In the genomic region with DNA sequence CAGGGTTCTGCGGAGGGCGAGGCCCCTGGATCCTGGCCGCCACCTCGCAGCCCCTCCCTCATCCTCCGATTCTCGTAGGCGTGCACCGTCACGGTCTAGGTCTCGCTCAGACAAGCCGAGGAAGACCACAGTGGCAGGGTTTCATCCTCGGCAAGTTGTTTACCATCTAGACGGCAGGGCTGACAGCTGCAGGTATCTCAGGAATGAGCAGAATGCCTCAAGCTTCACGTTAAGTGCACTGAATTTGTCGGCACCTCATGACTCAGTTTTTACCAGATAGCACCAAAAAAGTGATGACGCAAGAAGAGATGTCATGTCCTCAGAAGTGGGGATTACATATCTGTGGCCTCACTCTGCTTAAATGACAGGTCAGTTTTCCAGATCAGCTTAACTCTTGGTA, we compare ENCODE assay signal across 15 cellular contexts. TPM values are rescaled to one million over a fixed set of nuclear protein-coding genes. Genes with fewer than 3 reads are reported as not detected.
DNase-seq lines count a peak whose midpoint lies in the region; ATAC-seq, FAIRE-seq and TF ChIP-seq lines count a peak whose summit lies in the region.
"Had no signal": no experiment of that assay in that cellular context is flagged by ENCODE, and none has a peak within 500 bp of the region (broad histone marks: within the 10 kb centered on the region; RNA-seq: fewer than 3 reads in every experiment).

No MANE protein-coding gene starts in this region.

- TF ChIP-seq POLR2A in heart left ventricle (IDR thresholded peaks at IDR 0.05) (no peak), sigmoid colon (IDR thresholded peaks at IDR 0.05) (no peak)

- ATAC-seq in heart left ventricle: no peak
- ATAC-seq: effector memory CD8-positive, alpha-beta T cell had no signal

- no peak for FAIRE-seq in bronchial epithelial cell (lab: Jason Lieb, UNC)

- TF ChIP-seq CTCF in AG10803 (conservative IDR thresholded peaks at IDR 0.05; ENCODE audit: low read length) (no peak), bronchial epithelial cell (IDR thresholded peaks at IDR 0.05; ENCODE audit: insufficient read depth, low read length, severe bottlenecking) (no peak), heart left ventricle (IDR thresholded peaks at IDR 0.05) (no peak), sigmoid colon (IDR thresholded peaks at IDR 0.05) (no peak)

- no peak overlapping the region for H3K27ac ChIP-seq in heart left ventricle
- no peak overlapping the region for H3K27ac ChIP-seq in sigmoid colon
- H3K27ac ChIP-seq: suprapubic skin had no signal

- DNase-seq in AG10803 (ENCODE audit: low read depth) (peak; percentile 64), M059J (ENCODE audit: low read depth) (peak; percentile 76), bronchial epithelial cell (ENCODE audit: low read depth) (peak; percentile 35), iris pigment epithelial cell (ENCODE audit: low read depth) (peak; percentile 50), T-helper 9 cell (no peak), heart left ventricle (no peak), DMS53 (lab: John Stamatoyannopoulos, UW) (no peak), sigmoid colon (no peak)
- DNase-seq: activated CD4-positive, alpha-beta T cell treated with anti-CD3 and anti-CD28 coated beads for 4 hours; activated naive CD4-positive, alpha-beta T cell treated with anti-CD3 and anti-CD28 coated beads, Interleukin-2, amount 10 ng/mL, durations not matched to agents 7 days and 5 days; effector memory CD8-positive, alpha-beta T cell; NCI-H2029 treated with DMSO at 0.1 percent for 48 hours; SHP77 treated with DMSO at 0.1 percent for 48 hours had no signal

- no peaks in the 10 kb centered on the region for H3K4me1 ChIP-seq in heart left ventricle
- H3K4me1 ChIP-seq in sigmoid colon: peaks cover 0 to 6% (median 0%) of the 10 kb centered on the region in 4 donors
- H3K4me1 ChIP-seq: suprapubic skin had no signal

- WGBS in heart left ventricle, 4 donors: 61 to 69% (median 62%) methylated on average over 16 of the region's 16 CpGs
- WGBS in sigmoid colon, 2 donors: 33 to 58% methylated on average over 16 of the region's 16 CpGs

- H3K27me3 ChIP-seq in bronchial epithelial cell (ENCODE audit: control insufficient read depth, insufficient read depth, low read length) (no peaks in the 10 kb centered on the region), heart left ventricle (peaks cover 0 to 12% (median 0%) of the 10 kb centered on the region in 9 donors), sigmoid colon (no peaks in the 10 kb centered on the region)

- H3K9me3 ChIP-seq in heart left ventricle: peaks cover 0 to 3% (median 0%) of the 10 kb centered on the region in 12 donors
- H3K9me3 ChIP-seq in sigmoid colon: no peaks in the 10 kb centered on the region
- H3K9me3 ChIP-seq: suprapubic skin had no signal

- H3K36me3 ChIP-seq in bronchial epithelial cell (ENCODE audit: control insufficient read depth, insufficient read depth, low read length) (no peaks in the 10 kb centered on the region), heart left ventricle (peaks cover 0 to 15% (median 0%) of the 10 kb centered on the region in 9 donors), sigmoid colon (no peaks in the 10 kb centered on the region)
- H3K36me3 ChIP-seq: suprapubic skin had no signal

- H3K4me3 ChIP-seq in AG10803 (ENCODE audit: low read length): no peak overlapping the region; the same call in 1 of the 2 replicates
- no peak overlapping the region for H3K4me3 ChIP-seq in bronchial epithelial cell (ENCODE audit: low read depth, low read length)
- no peak overlapping the region for H3K4me3 ChIP-seq in heart left ventricle
- H3K4me3 ChIP-seq in sigmoid colon: no peak overlapping the region
- H3K4me3 ChIP-seq: suprapubic skin had no signal

- TF ChIP-seq EP300 in sigmoid colon (IDR thresholded peaks at IDR 0.05): no peak

- intact Hi-C loops in heart left ventricle (cut with DNase I) (no loop called here), sigmoid colon (cut with DNase I) (no loop called here)

RNA-seq across cellular contexts. Expression of gene WT1, which starts 35.1 kb away (rescaled TPM):
- 4.6 and 5.9 TPM in 2 replicates for total RNA-seq in M059J (2014; rRNA removed; shearing (Covaris generic))
- not detected in 2 replicates for total RNA-seq in bronchial epithelial cell
- total RNA-seq in heart left ventricle: 10 to 100 TPM in 1 of 9 donors, 1 to 10 TPM in 8; 1.3 to 16.6 (median 2.9) TPM
- polyA plus RNA-seq in heart left ventricle: 1 to 10 TPM; 1.0 to 1.2 TPM
- total RNA-seq in sigmoid colon: 1 to 10 TPM in 3 of 4 donors, under 1 TPM in 1; 0.81 to 1.8 (median 1.4) TPM
- polyA plus RNA-seq in sigmoid colon: 1 to 10 TPM in 1 of 3 donors, under 1 TPM in 1, not detected in 1; 0.04 to 1.2 TPM
- total RNA-seq: myocyte, suprapubic skin had no signal

Comparison
In these comparisons a context has a peak if more than half of its experiments do, and no peak if none do; other contexts are left out.
1. DNase-seq: peak in AG10803 (single experiment), M059J (single experiment), bronchial epithelial cell (single experiment) and iris pigment epithelial cell (single experiment); none in T-helper 9 cell (single experiment), heart left ventricle (0 of 5), DMS53 (single experiment) and sigmoid colon (single experiment).